ENCODE assay signal across 1 cellular context in genomic region chr10:5412277-5412941, GRCh38.
A peak's percentile ranks its signal among the peaks of the same experiment; 100 is the strongest.
TF ChIP-seq lines count a peak whose summit lies in the region.

A gene with protein sequence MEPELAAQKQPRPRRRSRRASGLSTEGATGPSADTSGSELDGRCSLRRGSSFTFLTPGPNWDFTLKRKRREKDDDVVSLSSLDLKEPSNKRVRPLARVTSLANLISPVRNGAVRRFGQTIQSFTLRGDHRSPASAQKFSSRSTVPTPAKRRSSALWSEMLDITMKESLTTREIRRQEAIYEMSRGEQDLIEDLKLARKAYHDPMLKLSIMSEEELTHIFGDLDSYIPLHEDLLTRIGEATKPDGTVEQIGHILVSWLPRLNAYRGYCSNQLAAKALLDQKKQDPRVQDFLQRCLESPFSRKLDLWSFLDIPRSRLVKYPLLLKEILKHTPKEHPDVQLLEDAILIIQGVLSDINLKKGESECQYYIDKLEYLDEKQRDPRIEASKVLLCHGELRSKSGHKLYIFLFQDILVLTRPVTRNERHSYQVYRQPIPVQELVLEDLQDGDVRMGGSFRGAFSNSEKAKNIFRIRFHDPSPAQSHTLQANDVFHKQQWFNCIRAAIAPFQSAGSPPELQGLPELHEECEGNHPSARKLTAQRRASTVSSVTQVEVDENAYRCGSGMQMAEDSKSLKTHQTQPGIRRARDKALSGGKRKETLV (plus strand): TSS chr10:5412557. CDS start chr10:5412693, 136 bp downstream.

TF ChIP-seq in WTC11, 78 proteins besides CTCF, POLR2A, EP300 and RAD21 (continued from another document):
- TF ChIP-seq, protein P1, sequence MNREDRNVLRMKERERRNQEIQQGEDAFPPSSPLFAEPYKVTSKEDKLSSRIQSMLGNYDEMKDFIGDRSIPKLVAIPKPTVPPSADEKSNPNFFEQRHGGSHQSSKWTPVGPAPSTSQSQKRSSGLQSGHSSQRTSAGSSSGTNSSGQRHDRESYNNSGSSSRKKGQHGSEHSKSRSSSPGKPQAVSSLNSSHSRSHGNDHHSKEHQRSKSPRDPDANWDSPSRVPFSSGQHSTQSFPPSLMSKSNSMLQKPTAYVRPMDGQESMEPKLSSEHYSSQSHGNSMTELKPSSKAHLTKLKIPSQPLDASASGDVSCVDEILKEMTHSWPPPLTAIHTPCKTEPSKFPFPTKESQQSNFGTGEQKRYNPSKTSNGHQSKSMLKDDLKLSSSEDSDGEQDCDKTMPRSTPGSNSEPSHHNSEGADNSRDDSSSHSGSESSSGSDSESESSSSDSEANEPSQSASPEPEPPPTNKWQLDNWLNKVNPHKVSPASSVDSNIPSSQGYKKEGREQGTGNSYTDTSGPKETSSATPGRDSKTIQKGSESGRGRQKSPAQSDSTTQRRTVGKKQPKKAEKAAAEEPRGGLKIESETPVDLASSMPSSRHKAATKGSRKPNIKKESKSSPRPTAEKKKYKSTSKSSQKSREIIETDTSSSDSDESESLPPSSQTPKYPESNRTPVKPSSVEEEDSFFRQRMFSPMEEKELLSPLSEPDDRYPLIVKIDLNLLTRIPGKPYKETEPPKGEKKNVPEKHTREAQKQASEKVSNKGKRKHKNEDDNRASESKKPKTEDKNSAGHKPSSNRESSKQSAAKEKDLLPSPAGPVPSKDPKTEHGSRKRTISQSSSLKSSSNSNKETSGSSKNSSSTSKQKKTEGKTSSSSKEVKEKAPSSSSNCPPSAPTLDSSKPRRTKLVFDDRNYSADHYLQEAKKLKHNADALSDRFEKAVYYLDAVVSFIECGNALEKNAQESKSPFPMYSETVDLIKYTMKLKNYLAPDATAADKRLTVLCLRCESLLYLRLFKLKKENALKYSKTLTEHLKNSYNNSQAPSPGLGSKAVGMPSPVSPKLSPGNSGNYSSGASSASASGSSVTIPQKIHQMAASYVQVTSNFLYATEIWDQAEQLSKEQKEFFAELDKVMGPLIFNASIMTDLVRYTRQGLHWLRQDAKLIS (CRISPR knock-in tag; IDR thresholded peaks at IDR 0.05; ENCODE audit: borderline replicate concordance): no peak
- TF ChIP-seq ATF1 (CRISPR knock-in tag; IDR thresholded peaks at IDR 0.05) (no peak), ZNF671 (CRISPR knock-in tag; IDR thresholded peaks at IDR 0.05) (no peak), KAT7 (CRISPR knock-in tag; IDR thresholded peaks at IDR 0.05; ENCODE audit: borderline replicate concordance) (0 out of 2 replicates have a peak, but pooled peaks have one; percentile 67), RELA (CRISPR knock-in tag; IDR thresholded peaks at IDR 0.05; ENCODE audit: borderline replicate concordance) (0 out of 2 replicates have a peak, but pooled peaks have one; percentile 29), GABPB1 (CRISPR knock-in tag; IDR thresholded peaks at IDR 0.05) (0 out of 2 replicates have a peak, but pooled peaks have one; percentile 25), NFYB (CRISPR knock-in tag; conservative IDR thresholded peaks at IDR 0.05; ENCODE audit: low read depth) (peak; percentile 77), PREB (CRISPR knock-in tag; IDR thresholded peaks at IDR 0.05; ENCODE audit: borderline replicate concordance) (no peak), CBFB (CRISPR knock-in tag; IDR thresholded peaks at IDR 0.05; ENCODE audit: low read depth) (no peak), CREM (CRISPR knock-in tag; IDR thresholded peaks at IDR 0.05) (0 out of 2 replicates have a peak, but pooled peaks have one; percentile 24), FOXP1 (CRISPR knock-in tag; IDR thresholded peaks at IDR 0.05; ENCODE audit: borderline replicate concordance) (no peak; the same call in 1 of the 2 replicates)
- TF ChIP-seq, protein P2, sequence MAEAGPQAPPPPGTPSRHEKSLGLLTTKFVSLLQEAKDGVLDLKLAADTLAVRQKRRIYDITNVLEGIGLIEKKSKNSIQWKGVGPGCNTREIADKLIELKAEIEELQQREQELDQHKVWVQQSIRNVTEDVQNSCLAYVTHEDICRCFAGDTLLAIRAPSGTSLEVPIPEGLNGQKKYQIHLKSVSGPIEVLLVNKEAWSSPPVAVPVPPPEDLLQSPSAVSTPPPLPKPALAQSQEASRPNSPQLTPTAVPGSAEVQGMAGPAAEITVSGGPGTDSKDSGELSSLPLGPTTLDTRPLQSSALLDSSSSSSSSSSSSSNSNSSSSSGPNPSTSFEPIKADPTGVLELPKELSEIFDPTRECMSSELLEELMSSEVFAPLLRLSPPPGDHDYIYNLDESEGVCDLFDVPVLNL (CRISPR knock-in tag; IDR thresholded peaks at IDR 0.05; ENCODE audit: borderline replicate concordance, low read depth): peak; percentile 33; the same call in 1 of the 2 replicates
TF ChIP-seq in WTC11: peak in this region for 13.
